22 cellular contexts compared by ENCODE assay signal in the genomic region with DNA sequence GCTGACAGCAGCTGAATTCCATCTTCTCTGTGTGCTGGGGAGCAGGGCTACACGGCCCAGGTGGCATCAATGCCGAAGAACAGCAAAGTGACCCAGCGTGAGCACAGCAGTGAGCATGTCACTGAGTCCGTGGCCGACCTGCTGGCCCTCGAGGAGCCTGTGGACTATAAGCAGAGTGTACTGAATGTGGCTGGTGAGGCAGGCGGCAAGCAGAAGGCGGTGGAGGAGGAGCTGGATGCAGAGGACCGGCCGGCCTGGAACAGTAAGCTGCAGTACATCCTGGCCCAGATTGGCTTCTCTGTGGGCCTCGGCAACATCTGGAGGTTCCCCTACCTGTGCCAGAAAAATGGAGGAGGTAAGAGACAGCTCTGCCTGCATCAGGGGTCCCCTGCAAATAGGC. TPM values are rescaled to one million over a fixed set of nuclear protein-coding genes. Genes with fewer than 3 reads are reported as not detected.
DNase-seq lines count a peak whose midpoint lies in the region; ATAC-seq, FAIRE-seq and TF ChIP-seq lines count a peak whose summit lies in the region.
"Had no signal": no experiment of that assay in that cellular context is flagged by ENCODE, and none has a peak within 500 bp of the region (broad histone marks: within the 10 kb centered on the region; RNA-seq: fewer than 3 reads in every experiment).

No MANE protein-coding gene starts in this region.

- no peak for TF ChIP-seq CTCF in VCaP (conservative IDR thresholded peaks at IDR 0.05)
- TF ChIP-seq CTCF in D721Med (IDR thresholded peaks at IDR 0.05; ENCODE audit: insufficient read depth, missing control alignments): no peak

- H4K8ac ChIP-seq in neuronal stem cell (ENCODE audit: low read depth, low read length): no peak overlapping the region

- no peak overlapping the region for H2BK12ac ChIP-seq in neuronal stem cell (ENCODE audit: low read length)

- WGBS in neuronal stem cell (ENCODE audit: extremely low coverage in 2 of 2, insufficient read length in 2 of 2, insufficient replicate concordance in 1 of 2), 2 donors: no CpG with 5 or more reads among the region's 11 CpGs

- no peak overlapping the region for H2BK15ac ChIP-seq in neuronal stem cell (ENCODE audit: low read length)

- no peak overlapping the region for H3K9ac ChIP-seq in neuronal stem cell (ENCODE audit: low read depth, low read length, poor library complexity)
- H3K9ac ChIP-seq: BLaER1 had no signal

- DNase-seq in neuronal stem cell (ENCODE audit: low spot score) (no peak), D721Med (ENCODE audit: insufficient read length, low spot score) (no peak), head of caudate nucleus (no peak)
- DNase-seq: 8988T; ACHN; BE2C; CD4-positive, alpha-beta memory T cell; CD4-positive, CD25-positive, alpha-beta regulatory T cell; CD8-positive, alpha-beta memory T cell; COR-L47; DMS79 treated with DMSO at 0.1 percent for 48 hours; GDM1 had no signal

- H3K4me1 ChIP-seq in neuronal stem cell (ENCODE audit: control insufficient read depth in 2 of 2, insufficient read depth in 1 of 2, low read depth in 1 of 2, low read length in 2 of 2): no peaks in the 10 kb centered on the region

- no peak overlapping the region for H4K91ac ChIP-seq in neuronal stem cell (ENCODE audit: low read depth, low read length, poor library complexity)

- no peak overlapping the region for H3K14ac ChIP-seq in neuronal stem cell (ENCODE audit: low read length)

- H3K27me3 ChIP-seq in neuronal stem cell (ENCODE audit: control insufficient read depth in 3 of 3, insufficient read depth in 3 of 3, low read depth in 1 of 3, low read length in 3 of 3): peaks cover 0 to 72% (median 0%) of the 10 kb centered on the region in 3 experiments
- H3K27me3 ChIP-seq: BE2C, BLaER1 had no signal

- no peak overlapping the region for H2AFZ ChIP-seq in neuronal stem cell (ENCODE audit: low read length)

- no peak overlapping the region for H2BK120ac ChIP-seq in neuronal stem cell (ENCODE audit: low read depth, low read length)

- intact Hi-C loops in head of caudate nucleus (cut with DNase I): no loop called here

- H3K4ac ChIP-seq in neuronal stem cell (ENCODE audit: low read length): no peak overlapping the region

- H3K36me3 ChIP-seq in neuronal stem cell (replicated peaks in 1 of 2; ENCODE audit: control insufficient read depth in 2 of 2, insufficient read depth in 2 of 2, low read length in 2 of 2): no peaks in the 10 kb centered on the region
- H3K36me3 ChIP-seq: BE2C, BLaER1 had no signal

- no peak for ATAC-seq in GM18520 (IDR thresholded peaks at IDR 0.05; ENCODE audit: unreplicated experiment)
- ATAC-seq: GM12878 had no signal

- no peaks in the 10 kb centered on the region for H3K9me3 ChIP-seq in neuronal stem cell (replicated peaks in 1 of 2; ENCODE audit: control insufficient read depth in 2 of 2, insufficient read depth in 1 of 2, low read depth in 1 of 2, low read length in 2 of 2)
- H3K9me3 ChIP-seq: BE2C, BLaER1 had no signal

- FAIRE-seq in D721Med (lab: Jason Lieb, UNC): no peak
- FAIRE-seq: A204.1, GM12878, GM12892, GM18507, GM19239 had no signal

- no peak overlapping the region for H3K18ac ChIP-seq in neuronal stem cell (ENCODE audit: low read length)

- no peak overlapping the region for H3K4me3 ChIP-seq in neuronal stem cell (ENCODE audit: low read length in 2 of 2)
- H3K4me3 ChIP-seq: BLaER1, GM12878 had no signal

- H2AK5ac ChIP-seq in neuronal stem cell (ENCODE audit: low read depth, low read length): peak overlapping the region; percentile 38

- no peak overlapping the region for H2BK5ac ChIP-seq in neuronal stem cell (ENCODE audit: low read length)

- no peaks in the 10 kb centered on the region for H3K79me1 ChIP-seq in neuronal stem cell (ENCODE audit: low read depth, low read length)

- H3K23ac ChIP-seq in neuronal stem cell (ENCODE audit: low read depth, low read length, poor library complexity): peak overlapping the region; percentile 14

- H3K27ac ChIP-seq in VCaP (peak overlapping the region; percentile 83), neuronal stem cell (replicated peaks; ENCODE audit: low read length) (no peak overlapping the region)
- H3K27ac ChIP-seq: BLaER1 had no signal

- no peak overlapping the region for H3K4me2 ChIP-seq in neuronal stem cell (ENCODE audit: insufficient read depth, low read length, poor library complexity, severe bottlenecking)
- H3K4me2 ChIP-seq: BLaER1 had no signal

RNA-seq across cellular contexts. Expression of gene SLC6A17, which starts 16.6 kb away (rescaled TPM):
- polyA plus RNA-seq in neuronal stem cell (2013, experiment 1 of 2): 0.11 TPM
- polyA plus RNA-seq in neuronal stem cell (2013, experiment 2 of 2): 0.07 TPM
- polyA plus RNA-seq: CD14-positive monocyte; CD4-positive, alpha-beta memory T cell; CD4-positive, CD25-positive, alpha-beta regulatory T cell; CD8-positive, alpha-beta memory T cell; GM12878 had no signal

RNA-seq across cellular contexts. Expression of gene KCNC4, which starts 43.3 kb away (rescaled TPM):
- 3.3 TPM for polyA plus RNA-seq in neuronal stem cell (2013, experiment 1 of 2)
- 3.2 TPM for polyA plus RNA-seq in neuronal stem cell (2013, experiment 2 of 2)

RNA-seq across cellular contexts. Expression of gene UBL4B, which starts 54.6 kb away (rescaled TPM):
- not detected for polyA plus RNA-seq in neuronal stem cell (2013, experiment 1 of 2)
- polyA plus RNA-seq in neuronal stem cell (2013, experiment 2 of 2): not detected
- polyA plus RNA-seq: AG04450; CD14-positive monocyte; CD4-positive, alpha-beta memory T cell; CD4-positive, CD25-positive, alpha-beta regulatory T cell; CD8-positive, alpha-beta memory T cell had no signal
